Comparison of ENCODE assay signal across 8 cellular contexts in genomic region chr2:26942543-26943295, GRCh38. TPM values are rescaled to one million over a fixed set of nuclear protein-coding genes. Genes with fewer than 3 reads are reported as not detected.
DNase-seq lines count a peak whose midpoint lies in the region; ATAC-seq, FAIRE-seq and TF ChIP-seq lines count a peak whose summit lies in the region.

No MANE protein-coding gene starts in this region.

- TF ChIP-seq CTCF in epithelial cell of esophagus (IDR thresholded peaks at IDR 0.05; ENCODE audit: insufficient read depth, low read depth, low read length, missing control alignments): peak; percentile 82

- H3K4me3 Mint-ChIP-seq in activated CD8-positive, alpha-beta memory T cell treated with anti-CD3 and anti-CD28 coated beads, Interleukin-2, amount 10 ng/mL, durations not matched to agents 7 days and 5 days: no peak overlapping the region

- no peak overlapping the region for H3K4me3 ChIP-seq in epithelial cell of esophagus (ENCODE audit: low read length)

- H3K27me3 Mint-ChIP-seq in activated CD8-positive, alpha-beta memory T cell treated with anti-CD3 and anti-CD28 coated beads, Interleukin-2, amount 10 ng/mL, durations not matched to agents 7 days and 5 days: peaks cover 8% of the 10 kb centered on the region

- peak; percentile 60 for DNase-seq in ACHN
- DNase-seq in GM12892 (ENCODE audit: insufficient read length): peak; percentile 59
- DNase-seq in NCI-H748 (lab: John Stamatoyannopoulos, UW; ENCODE audit: unreplicated experiment): peak; percentile 51
- peak; percentile 72 for DNase-seq in activated CD8-positive, alpha-beta memory T cell treated with anti-CD3 and anti-CD28 coated beads, Interleukin-2, amount 10 ng/mL, durations not matched to agents 7 days and 5 days
- DNase-seq in epithelial cell of esophagus (ENCODE audit: low read depth): peak; percentile 67
- peak; percentile 72 for DNase-seq in midbrain (lab: John Stamatoyannopoulos, UW)
- DNase-seq in stimulated activated CD8-positive, alpha-beta memory T cell treated with anti-CD3 and anti-CD28 coated beads, Interleukin-7, amount 100 ng/mL, for 24 hours (ENCODE audit: low read depth): peak; percentile 33

- in situ Hi-C loops in ACHN (cut with HindIII; ENCODE audit: low pct_ligation_motif_present, low pct_unique_long_range_greater_than_20kb, low sequenced_read_pairs): no loop called here

- FAIRE-seq in GM12892 (lab: Jason Lieb, UNC): peak; percentile 95

- H3K4me1 Mint-ChIP-seq in activated CD8-positive, alpha-beta memory T cell treated with anti-CD3 and anti-CD28 coated beads, Interleukin-2, amount 10 ng/mL, durations not matched to agents 7 days and 5 days: peaks cover 2% of the 10 kb centered on the region

- no peak for TF ChIP-seq POLR2A in GM12892 (IDR thresholded peaks at IDR 0.05; ENCODE audit: low read depth, low read length)

- H3K9me3 Mint-ChIP-seq in activated CD8-positive, alpha-beta memory T cell treated with anti-CD3 and anti-CD28 coated beads, Interleukin-2, amount 10 ng/mL, durations not matched to agents 7 days and 5 days (ENCODE audit: low read depth): no peaks in the 10 kb centered on the region

- CTCF ChIA-PET in activated CD8-positive, alpha-beta memory T cell treated with anti-CD3 and anti-CD28 coated beads, Interleukin-2, amount 10 ng/mL, durations not matched to agents 7 days and 5 days (lab: Charles Lee): interaction anchor here (0.7 to 5.9 kb wide), 14 partner anchors 11 to 249 kb away, joined by 3 to 82 read pairs (median 4); partner anchors contain the start of gene DPYSL5

- ATAC-seq in activated CD8-positive, alpha-beta memory T cell treated with anti-CD3 and anti-CD28 coated beads, Interleukin-2, amount 10 ng/mL, durations not matched to agents 7 days and 5 days: peak; percentile 42
- ATAC-seq in HG02623 (IDR thresholded peaks at IDR 0.05; ENCODE audit: unreplicated experiment): no peak

- H3K36me3 Mint-ChIP-seq in activated CD8-positive, alpha-beta memory T cell treated with anti-CD3 and anti-CD28 coated beads, Interleukin-2, amount 10 ng/mL, durations not matched to agents 7 days and 5 days: no peaks in the 10 kb centered on the region

- no peak overlapping the region for H3K27ac Mint-ChIP-seq in activated CD8-positive, alpha-beta memory T cell treated with anti-CD3 and anti-CD28 coated beads, Interleukin-2, amount 10 ng/mL, durations not matched to agents 7 days and 5 days

RNA-seq across cellular contexts. Expression of gene MAPRE3, which starts 27.7 kb away (rescaled TPM):
- polyA plus RNA-seq in GM12892 (2012; ENCODE audit: missing spikeins): 1.6 TPM
- total RNA-seq in activated CD8-positive, alpha-beta memory T cell treated with anti-CD3 and anti-CD28 coated beads, Interleukin-2, amount 10 ng/mL, durations not matched to agents 7 days and 5 days: 1 to 10 TPM in 1 of 2 experiments, under 1 TPM in 1; 0.91 to 1.3 TPM
